ENCODE assay signal across 19 cellular contexts in genomic region chr10:336247-336646, GRCh38.
"Had no signal": no experiment of that assay in that cellular context is flagged by ENCODE, and none has a peak within 500 bp of the region (broad histone marks: within the 10 kb centered on the region; RNA-seq: fewer than 3 reads in every experiment).

No MANE protein-coding gene starts in this region.

- H3K27me3 ChIP-seq: ascending aorta, breast epithelium, left lung, right atrium auricular region, tibial nerve had no signal

- H3K27ac Mint-ChIP-seq: progenitor cell of endocrine pancreas, T-cell had no signal

- H3K4me3 ChIP-seq: ascending aorta, breast epithelium, left lung, right atrium auricular region, tibial nerve had no signal

- H3K9me3 ChIP-seq: ascending aorta, breast epithelium, left lung, right atrium auricular region, SK-N-SH, tibial nerve had no signal

- H3K36me3 ChIP-seq: breast epithelium, left lung had no signal

- ATAC-seq: effector memory CD8-positive, alpha-beta T cell; left lung; T-cell had no signal

- H3K9me3 Mint-ChIP-seq: effector memory CD8-positive, alpha-beta T cell; nephron; T-cell had no signal

- H3K4me3 Mint-ChIP-seq: effector memory CD8-positive, alpha-beta T cell; nephron; T-cell had no signal

- DNase-seq: activated CD4-positive, alpha-beta T cell treated with anti-CD3 and anti-CD28 coated beads for 1 hour; activated CD4-positive, alpha-beta T cell treated with anti-CD3 and anti-CD28 coated beads, Interleukin-2, amount 50 U/mL, for 4 hours; activated gamma-delta T cell; dermis blood vessel endothelial cell; effector memory CD8-positive, alpha-beta T cell; left lung; occipital lobe; SK-N-SH; stimulated activated CD4-positive, alpha-beta T cell treated with anti-CD3 and anti-CD28 coated beads, Interleukin-2, amount 100 ng/mL, for 48 hours; stimulated activated naive CD4-positive, alpha-beta T cell; T-cell; T1000 had no signal

- H3K9ac ChIP-seq: SK-N-SH had no signal

- H3K9me2 ChIP-seq: SK-N-SH had no signal

- H3K27ac ChIP-seq: ascending aorta, breast epithelium, left lung, right atrium auricular region, tibial nerve, VCaP had no signal

- H3K4me1 ChIP-seq: breast epithelium, left lung, right atrium auricular region had no signal

- H3K4me2 ChIP-seq: SK-N-SH had no signal
